ENCODE assay signal across 1 cellular context in genomic region chrX:21661316-21661715, GRCh38.
TF ChIP-seq lines count a peak whose summit lies in the region.

No MANE protein-coding gene starts in this region.

TF ChIP-seq in HepG2, 621 proteins besides CTCF, POLR2A, EP300 and RAD21 (continued from another document):
- TF ChIP-seq, protein P1, sequence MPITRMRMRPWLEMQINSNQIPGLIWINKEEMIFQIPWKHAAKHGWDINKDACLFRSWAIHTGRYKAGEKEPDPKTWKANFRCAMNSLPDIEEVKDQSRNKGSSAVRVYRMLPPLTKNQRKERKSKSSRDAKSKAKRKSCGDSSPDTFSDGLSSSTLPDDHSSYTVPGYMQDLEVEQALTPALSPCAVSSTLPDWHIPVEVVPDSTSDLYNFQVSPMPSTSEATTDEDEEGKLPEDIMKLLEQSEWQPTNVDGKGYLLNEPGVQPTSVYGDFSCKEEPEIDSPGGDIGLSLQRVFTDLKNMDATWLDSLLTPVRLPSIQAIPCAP (CRISPR knock-in tag; IDR thresholded peaks at IDR 0.05; ENCODE audit: low read depth), result no peak
- TF ChIP-seq SIN3A (IDR thresholded peaks at IDR 0.05; ENCODE audit: borderline replicate concordance, low read depth, low read length), result no peak
- TF ChIP-seq ZNF558 (CRISPR knock-in tag; IDR thresholded peaks at IDR 0.05; ENCODE audit: borderline replicate concordance), result no peak
- no peak for TF ChIP-seq YEATS2 (CRISPR knock-in tag; IDR thresholded peaks at IDR 0.05; ENCODE audit: borderline replicate concordance)
- TF ChIP-seq MTA3 (CRISPR knock-in tag; IDR thresholded peaks at IDR 0.05), result no peak
- TF ChIP-seq DDIT3 (CRISPR knock-in tag; IDR thresholded peaks at IDR 0.05), result no peak
- TF ChIP-seq HOXA7 (CRISPR knock-in tag; IDR thresholded peaks at IDR 0.05), result no peak
- TF ChIP-seq ZNF432 (CRISPR knock-in tag; IDR thresholded peaks at IDR 0.05; ENCODE audit: borderline replicate concordance), result no peak
- no peak for TF ChIP-seq PCBP1 (IDR thresholded peaks at IDR 0.05; ENCODE audit: borderline replicate concordance, low read depth, low read length)
- TF ChIP-seq CHD4 (IDR thresholded peaks at IDR 0.05; ENCODE audit: borderline replicate concordance, low read length), result no peak
- TF ChIP-seq HDAC1 (CRISPR knock-in tag; IDR thresholded peaks at IDR 0.05), result no peak
- TF ChIP-seq MYNN (CRISPR knock-in tag; IDR thresholded peaks at IDR 0.05; ENCODE audit: low read depth), result no peak
- no peak for TF ChIP-seq FIP1L1 (IDR thresholded peaks at IDR 0.05; ENCODE audit: borderline replicate concordance, insufficient read depth, low read depth, low read length)
- TF ChIP-seq ELK4 (CRISPR knock-in tag; IDR thresholded peaks at IDR 0.05; ENCODE audit: borderline replicate concordance), result no peak
- TF ChIP-seq NR2F6 (IDR thresholded peaks at IDR 0.05), result no peak
- no peak for TF ChIP-seq NR2F6 (CRISPR knock-in tag; IDR thresholded peaks at IDR 0.05)
- no peak for TF ChIP-seq ZNF335 (CRISPR knock-in tag; IDR thresholded peaks at IDR 0.05)
